ENCODE assay signal across 23 cellular contexts in the genomic region with DNA sequence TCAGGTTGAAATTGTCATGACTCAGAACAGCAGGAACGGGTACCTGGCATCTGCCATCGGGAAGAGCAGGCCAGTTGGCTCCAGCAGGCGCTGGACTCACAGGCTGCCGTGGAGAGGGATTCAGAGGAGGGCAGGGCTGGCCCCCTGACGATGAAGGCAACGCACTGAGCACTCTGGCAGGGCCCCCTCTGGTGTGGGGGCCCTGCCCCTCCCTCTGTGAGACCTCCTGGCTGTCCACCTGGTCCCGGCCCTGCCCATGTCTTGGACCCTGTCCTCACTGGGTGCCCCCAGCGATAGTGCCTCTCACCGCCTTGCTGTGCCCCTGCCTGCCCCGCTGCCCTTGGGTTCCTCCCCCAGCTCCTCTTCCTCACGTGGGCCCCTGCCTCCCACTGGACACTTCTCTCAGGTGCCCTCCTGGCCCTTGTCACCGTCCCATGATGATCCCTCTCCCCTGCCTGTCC. TPM values are rescaled to one million over a fixed set of nuclear protein-coding genes. Genes with fewer than 3 reads are reported as not detected.
DNase-seq lines count a peak whose midpoint lies in the region; ATAC-seq and TF ChIP-seq lines count a peak whose summit lies in the region.
"Had no signal": no experiment of that assay in that cellular context is flagged by ENCODE, and none has a peak within 500 bp of the region (broad histone marks: within the 10 kb centered on the region; RNA-seq: fewer than 3 reads in every experiment).

No MANE protein-coding gene starts in this region.

- TF ChIP-seq CTCF in chondrocyte (IDR thresholded peaks at IDR 0.05) (no peak), osteoblast (IDR thresholded peaks at IDR 0.05; ENCODE audit: extremely low read depth, low read depth, low read length) (no peak), upper lobe of right lung (IDR thresholded peaks at IDR 0.05) (no peak)

- H3K4me1 ChIP-seq in osteoblast (ENCODE audit: insufficient read depth, low read length) = no peaks in the 10 kb centered on the region
- H3K4me1 ChIP-seq in upper lobe of right lung = peaks cover 3% of the 10 kb centered on the region
- H3K4me1 ChIP-seq: BLaER1 treated with 17β-estradiol and CSF1 and Interleukin-3, amounts not matched to agents 10 nM and 100 nM; lower lobe of right lung; neural progenitor cell; psoas muscle had no signal

- no peak overlapping the region for H3K4me3 Mint-ChIP-seq in chondrocyte (ENCODE audit: unreplicated experiment)
- H3K4me3 Mint-ChIP-seq: neural progenitor cell had no signal

- H3K9me3 Mint-ChIP-seq in chondrocyte (ENCODE audit: low read depth) = no peaks in the 10 kb centered on the region
- H3K9me3 Mint-ChIP-seq: neural progenitor cell had no signal

- peaks cover 33% of the 10 kb centered on the region for H3K27me3 Mint-ChIP-seq in chondrocyte (ENCODE audit: low read depth)

- ATAC-seq in upper lobe of right lung (no peak), HG03342 (IDR thresholded peaks at IDR 0.05; ENCODE audit: unreplicated experiment) (no peak)
- ATAC-seq: lower lobe of right lung had no signal

- no peaks in the 10 kb centered on the region for H3K36me3 Mint-ChIP-seq in chondrocyte (ENCODE audit: low read depth)
- H3K36me3 Mint-ChIP-seq: neural progenitor cell had no signal

- no peaks in the 10 kb centered on the region for H4K20me1 ChIP-seq in osteoblast (ENCODE audit: insufficient read depth, low read length)
- H4K20me1 ChIP-seq: BLaER1 treated with 17β-estradiol and CSF1 and Interleukin-3, amounts not matched to agents 10 nM and 100 nM had no signal

- H3K4me2 ChIP-seq in osteoblast (ENCODE audit: insufficient read depth, low read length) = no peak overlapping the region
- H3K4me2 ChIP-seq: BLaER1 treated with 17β-estradiol and CSF1 and Interleukin-3, amounts not matched to agents 10 nM and 100 nM; neural progenitor cell had no signal

- H2AFZ ChIP-seq in osteoblast (ENCODE audit: low read length) = no peak overlapping the region
- H2AFZ ChIP-seq: neural progenitor cell had no signal

- H3K4me1 Mint-ChIP-seq in chondrocyte (ENCODE audit: low read depth) = no peaks in the 10 kb centered on the region

- H3K27me3 ChIP-seq in osteoblast (ENCODE audit: insufficient read depth, low read length) (no peaks in the 10 kb centered on the region), upper lobe of right lung (no peaks in the 10 kb centered on the region)
- H3K27me3 ChIP-seq: BLaER1 treated with 17β-estradiol and CSF1 and Interleukin-3, amounts not matched to agents 10 nM and 100 nM; neural progenitor cell had no signal

- no peak overlapping the region for H3K27ac Mint-ChIP-seq in chondrocyte (ENCODE audit: unreplicated experiment)
- H3K27ac Mint-ChIP-seq: neural progenitor cell had no signal

- no peaks in the 10 kb centered on the region for H3K79me2 ChIP-seq in osteoblast (ENCODE audit: insufficient read depth, low read length)

- intact Hi-C loops in upper lobe of right lung (cut with DNase I) = no loop called here

- DNase-seq in activated effector memory CD4-positive, alpha-beta T cell treated with anti-CD3 and anti-CD28 coated beads, Interleukin-2, amount 50 U/mL, for 16 hours = peak; percentile 43
- DNase-seq in activated effector memory CD4-positive, alpha-beta T cell treated with Interleukin-2 at 50 U/mL for 16 hours = no peak
- DNase-seq in chondrocyte (ENCODE audit: low spot score) (peak; percentile 91), osteoblast (ENCODE audit: insufficient read length, low spot score, missing footprints) (peak; percentile 55), upper lobe of right lung (peak; percentile 59), GF-D8 (lab: John Stamatoyannopoulos, UW) (no peak), DMS53 treated with DMSO at 0.1 percent for 48 hours (lab: John Stamatoyannopoulos, UW; ENCODE audit: unreplicated experiment) (no peak)
- DNase-seq: ACHN; activated CD4-positive, alpha-beta T cell treated with anti-CD3 and anti-CD28 coated beads, Interleukin-2, amount 50 U/mL, for 4 hours; cortex of kidney; lower lobe of right lung; NCI-H1092; NCI-H2029; NCI-H345; SHP77; stimulated activated CD4-positive, alpha-beta T cell treated with anti-CD3 and anti-CD28 coated beads, Interleukin-1b, Interleukin-23, amount 100 ng/mL, for 48 hours; T-helper 9 cell had no signal

- no peaks in the 10 kb centered on the region for H3K9me3 ChIP-seq in osteoblast (ENCODE audit: low read depth, low read length)
- no peaks in the 10 kb centered on the region for H3K9me3 ChIP-seq in upper lobe of right lung
- H3K9me3 ChIP-seq: BLaER1 treated with 17β-estradiol and CSF1 and Interleukin-3, amounts not matched to agents 10 nM and 100 nM; lower lobe of right lung; psoas muscle had no signal

- H3K36me3 ChIP-seq in osteoblast (ENCODE audit: insufficient read depth, low read length) (no peaks in the 10 kb centered on the region), upper lobe of right lung (no peaks in the 10 kb centered on the region)
- H3K36me3 ChIP-seq: BLaER1 treated with 17β-estradiol and CSF1 and Interleukin-3, amounts not matched to agents 10 nM and 100 nM; lower lobe of right lung; neural progenitor cell had no signal

- H3K4me3 ChIP-seq in osteoblast (ENCODE audit: insufficient read depth, low read length) = no peak overlapping the region
- H3K4me3 ChIP-seq in upper lobe of right lung = no peak overlapping the region
- H3K4me3 ChIP-seq: BLaER1 treated with 17β-estradiol and CSF1 and Interleukin-3, amounts not matched to agents 10 nM and 100 nM; lower lobe of right lung; neural progenitor cell; psoas muscle; skin epidermis had no signal

- H3K27ac ChIP-seq in osteoblast (ENCODE audit: low read depth, low read length) = no peak overlapping the region
- no peak overlapping the region for H3K27ac ChIP-seq in upper lobe of right lung
- H3K27ac ChIP-seq: BLaER1 treated with 17β-estradiol and CSF1 and Interleukin-3, amounts not matched to agents 10 nM and 100 nM; lower lobe of right lung; neural progenitor cell; psoas muscle; skin epidermis had no signal

RNA-seq across cellular contexts. Expression of a gene that starts 23.3 kb away (rescaled TPM):
- total RNA-seq in chondrocyte (not detected in 3 replicates), osteoblast (not detected in 2 replicates), upper lobe of right lung (not detected)
- total RNA-seq: glomerular endothelial cell, lower lobe of right lung, psoas muscle had no signal

RNA-seq across cellular contexts. Expression of a gene that starts 39.7 kb away (rescaled TPM):
- not detected in 3 replicates for total RNA-seq in chondrocyte
- under 0.01 and 0.36 TPM in 2 replicates for total RNA-seq in osteoblast
- total RNA-seq in upper lobe of right lung = 1.5 TPM

RNA-seq across cellular contexts. Expression of a gene that starts 59.6 kb away (rescaled TPM):
- total RNA-seq in chondrocyte (724 to 826 TPM (median 808 TPM) in 3 replicates), osteoblast (1,101 and 1,268 TPM in 2 replicates), upper lobe of right lung (807 TPM)

Comparison
In these comparisons a context has a peak if more than half of its experiments do, and no peak if none do; other contexts are left out.
1. DNase-seq: peak in activated effector memory CD4-positive, alpha-beta T cell treated with anti-CD3 and anti-CD28 coated beads, Interleukin-2, amount 50 U/mL, for 16 hours (single experiment), chondrocyte (single experiment), osteoblast (single experiment) and upper lobe of right lung (single experiment); none in activated effector memory CD4-positive, alpha-beta T cell treated with Interleukin-2 at 50 U/mL for 16 hours (single experiment), GF-D8 (single experiment) and DMS53 treated with DMSO at 0.1 percent for 48 hours (single experiment).